Comparison of ENCODE assay signal across 8 cellular contexts in genomic region chr15:42275780-42276395, GRCh38. TPM values are rescaled to one million over a fixed set of nuclear protein-coding genes. Genes with fewer than 3 reads are reported as not detected.
A peak's percentile ranks its signal among the peaks of the same experiment; 100 is the strongest.
DNase-seq lines count a peak whose midpoint lies in the region; ATAC-seq, FAIRE-seq and TF ChIP-seq lines count a peak whose summit lies in the region.

No MANE protein-coding gene starts in this region.

- H2BK120ac ChIP-seq in H1 (replicated peaks; ENCODE audit: low read depth, low read length), result no peak overlapping the region

- POLR2A ChIA-PET in H1 (lab: Charles Lee; ENCODE audit: partially characterized antibody), result interaction anchor here (3.5 kb wide), 1 partner anchor 10 kb away, joined by 27 read pairs; no protein-coding TSS in a partner anchor

- H3K9me2 ChIP-seq in DOHH2 (replicated peaks; ENCODE audit: control insufficient read depth, low read length), result no peaks in the 10 kb centered on the region

- peaks cover 48% of the 10 kb centered on the region for H3K79me2 ChIP-seq in DOHH2 (ENCODE audit: control insufficient read depth, low read length)
- peaks cover 45% of the 10 kb centered on the region for H3K79me2 ChIP-seq in OCI-LY3 (ENCODE audit: low read length)
- H3K79me2 ChIP-seq in H1 (ENCODE audit: control insufficient read depth in 1 of 2, insufficient read depth in 2 of 2, low read length in 2 of 2), result peaks cover 0 to 20% of the 10 kb centered on the region in 2 experiments; a peak in 3 of 4 replicates
- H3K79me2 ChIP-seq in parathyroid adenoma, result no peaks in the 10 kb centered on the region

- H3K27me3 ChIP-seq in DOHH2 (ENCODE audit: control insufficient read depth, low read length) (no peaks in the 10 kb centered on the region), OCI-LY3 (ENCODE audit: low read depth, low read length) (no peaks in the 10 kb centered on the region), H1 (replicated peaks in 1 of 4; ENCODE audit: control insufficient read depth in 3 of 4, extremely low read depth in 1 of 4, insufficient read depth in 3 of 4, low read length in 3 of 4) (no peaks in the 10 kb centered on the region), parathyroid adenoma (ENCODE audit: control insufficient read depth, insufficient read depth, low read length) (no peaks in the 10 kb centered on the region)

- H3K27ac ChIP-seq in DOHH2 (ENCODE audit: low read depth, low read length) (no peak overlapping the region), OCI-LY3 (ENCODE audit: low read length) (peak overlapping the region; percentile 90), H1 (ENCODE audit: low read depth, low read length) (no peak overlapping the region), parathyroid adenoma (peak overlapping the region; percentile 96)

- peak overlapping the region; percentile 85 for H3K4me3 ChIP-seq in DOHH2 (ENCODE audit: low read length)
- peak overlapping the region; percentile 90 for H3K4me3 ChIP-seq in OCI-LY3 (ENCODE audit: low read length)
- H3K4me3 ChIP-seq in H1 (ENCODE audit: extremely low read depth in 1 of 4, insufficient read depth in 2 of 4, low read depth in 3 of 4, low read length in 4 of 4), result peak overlapping the region in 1 of 4 experiments; percentile 38; a peak in 3 of 8 replicates
- H3K4me3 ChIP-seq in parathyroid adenoma (ENCODE audit: low read depth, low read length), result no peak overlapping the region

- CTCF ChIA-PET in H1 (lab: Charles Lee; ENCODE audit: partially characterized antibody), result interaction anchor here (1.0 kb wide), 1 partner anchor 137 kb away, joined by 3 read pairs; no protein-coding TSS in a partner anchor

- no peak overlapping the region for H2AFZ ChIP-seq in OCI-LY3 (ENCODE audit: low read depth, low read length)
- H2AFZ ChIP-seq in H1 (ENCODE audit: low read length), result no peak overlapping the region
- peak overlapping the region; percentile 77 for H2AFZ ChIP-seq in parathyroid adenoma

- no peaks in the 10 kb centered on the region for H3K79me1 ChIP-seq in H1 (ENCODE audit: low read depth, low read length)

- H4K5ac ChIP-seq in H1 (ENCODE audit: insufficient read length, low read depth, low read length), result no peak overlapping the region

- H3K4ac ChIP-seq in H1 (replicated peaks; ENCODE audit: insufficient read length, low read depth, low read length), result no peak overlapping the region

- 46% methylated on average over 4 of the region's 4 CpGs; no CpG with 5 or more reads in 1 of the 2 experiments for WGBS in H1 (ENCODE audit: extremely low coverage in 1 of 2, insufficient coverage in 1 of 2, insufficient read length in 1 of 2, insufficient replicate concordance in 2 of 2, low coverage in 1 of 2, low lambda C conversion rate in 2 of 2, missing lambda C conversion rate in 1 of 2), 2 experiments

- TF ChIP-seq EP300 in H1 (IDR thresholded peaks at IDR 0.05; ENCODE audit: borderline replicate concordance in 1 of 2, low read depth in 2 of 2, low read length in 2 of 2), result no peak

- no peak for FAIRE-seq in H1 (lab: Jason Lieb, UNC)

- no peak for TF ChIP-seq POLR2A in H1 (IDR thresholded peaks at IDR 0.05; ENCODE audit: control extremely low read depth in 1 of 2, low read depth in 2 of 2, low read length in 2 of 2)

- TF ChIP-seq CTCF in DOHH2 (IDR thresholded peaks at IDR 0.05; ENCODE audit: low read depth, low read length, poor library complexity, severe bottlenecking), result no peak
- TF ChIP-seq CTCF in OCI-LY3 (IDR thresholded peaks at IDR 0.05; ENCODE audit: low read depth, low read length), result no peak
- no peak for TF ChIP-seq CTCF in H1 (IDR thresholded peaks at IDR 0.05; ENCODE audit: control extremely low read depth in 1 of 3, insufficient read depth in 1 of 3, low read depth in 1 of 3, low read length in 3 of 3)
- no peak for TF ChIP-seq CTCF in parathyroid adenoma (IDR thresholded peaks at IDR 0.05)
- no peak for TF ChIP-seq CTCF in GM20000 (IDR thresholded peaks at IDR 0.05; ENCODE audit: extremely low read depth, missing control alignments)

- H3K23ac ChIP-seq in H1 (ENCODE audit: insufficient read length), result no peak overlapping the region

- H4K20me1 ChIP-seq in DOHH2 (ENCODE audit: control insufficient read depth, insufficient read depth, low read depth, low read length) (no peaks in the 10 kb centered on the region), OCI-LY3 (ENCODE audit: insufficient read depth, low read length) (no peaks in the 10 kb centered on the region; the same call in 1 of the 2 replicates), H1 (replicated peaks in 1 of 2; ENCODE audit: control insufficient read depth in 1 of 2, insufficient read depth in 2 of 2, low read length in 2 of 2) (peaks cover 0 to 1% of the 10 kb centered on the region in 2 experiments)

- H2BK15ac ChIP-seq in H1 (ENCODE audit: low read length), result no peak overlapping the region

- H3K4me1 ChIP-seq in DOHH2 (ENCODE audit: control insufficient read depth, low read length), result peaks cover 35% of the 10 kb centered on the region
- H3K4me1 ChIP-seq in OCI-LY3 (ENCODE audit: low read length), result peaks cover 23% of the 10 kb centered on the region
- H3K4me1 ChIP-seq in H1 (replicated peaks in 1 of 4; ENCODE audit: control insufficient read depth in 3 of 4, insufficient read depth in 4 of 4, low read length in 3 of 4), result peaks cover 0 to 10% (median 3%) of the 10 kb centered on the region in 4 experiments; a peak in 3 of 7 replicates
- H3K4me1 ChIP-seq in parathyroid adenoma, result peaks cover 15% of the 10 kb centered on the region

- ATAC-seq in HG02884 (IDR thresholded peaks at IDR 0.05; ENCODE audit: unreplicated experiment) (no peak), GM19397 (IDR thresholded peaks at IDR 0.05; ENCODE audit: unreplicated experiment) (no peak)

- no peak overlapping the region for H4K8ac ChIP-seq in H1 (ENCODE audit: extremely low read depth, insufficient read depth, low read length)

- H3K4me2 ChIP-seq in DOHH2 (ENCODE audit: low read length) (peak overlapping the region; percentile 70), OCI-LY3 (ENCODE audit: low read length) (peak overlapping the region; percentile 81), H1 (ENCODE audit: insufficient read depth in 1 of 2, low read depth in 2 of 2, low read length in 2 of 2) (peak overlapping the region; percentile 12 to 80; a peak in 2 of 4 replicates), parathyroid adenoma (ENCODE audit: low read length) (no peak overlapping the region)

- no peak overlapping the region for H3K14ac ChIP-seq in H1 (ENCODE audit: insufficient read length)

- peaks cover 20% of the 10 kb centered on the region for H3K36me3 ChIP-seq in DOHH2 (ENCODE audit: control insufficient read depth, low read length)
- peaks cover 19% of the 10 kb centered on the region for H3K36me3 ChIP-seq in OCI-LY3 (replicated peaks; ENCODE audit: low read depth, low read length)
- peaks cover 0 to 3% (median 2%) of the 10 kb centered on the region in 4 experiments; a peak in 4 of 8 replicates for H3K36me3 ChIP-seq in H1 (ENCODE audit: control insufficient read depth in 2 of 4, insufficient read depth in 4 of 4, low read length in 3 of 4)
- no peaks in the 10 kb centered on the region for H3K36me3 ChIP-seq in parathyroid adenoma (ENCODE audit: control insufficient read depth, insufficient read depth, low read length)

- peak overlapping the region; percentile 93 for H3K9ac ChIP-seq in OCI-LY3 (ENCODE audit: low read length)
- no peak overlapping the region; a peak in 1 of 7 replicates for H3K9ac ChIP-seq in H1 (replicated peaks in 1 of 4; ENCODE audit: extremely low read depth in 1 of 4, low read depth in 3 of 4, low read length in 3 of 4)
- no peak overlapping the region for H3K9ac ChIP-seq in parathyroid adenoma

- no peak overlapping the region for H2BK5ac ChIP-seq in H1 (ENCODE audit: low read depth, low read length)

- no peak overlapping the region for H2AK5ac ChIP-seq in H1 (ENCODE audit: low read depth, low read length)

- no peak overlapping the region for H2BK20ac ChIP-seq in H1 (ENCODE audit: low read length)

- H3K18ac ChIP-seq in H1 (ENCODE audit: extremely low read depth, low read length), result no peak overlapping the region

- H3K56ac ChIP-seq in H1 (replicated peaks; ENCODE audit: insufficient read length, low read depth, low read length), result no peak overlapping the region

- H4K91ac ChIP-seq in H1 (replicated peaks; ENCODE audit: insufficient read length, low read length), result no peak overlapping the region

- H3F3A ChIP-seq in DOHH2 (ENCODE audit: control insufficient read depth, insufficient read depth), result no peaks in the 10 kb centered on the region

- TF ChIP-seq RAD21 in H1 (IDR thresholded peaks at IDR 0.05 in 1 of 2, conservative IDR thresholded peaks at IDR 0.05 in 1 of 2; ENCODE audit: low read depth in 2 of 2, low read length in 2 of 2), result no peak

- DNase-seq in H1 (ENCODE audit: low read depth in 1 of 2, low spot score in 2 of 2) (no peak), AG08396 (ENCODE audit: low spot score) (no peak), GM20000 (ENCODE audit: low spot score) (no peak)

- no peak overlapping the region for H2BK12ac ChIP-seq in H1 (ENCODE audit: low read depth, low read length)

- H3K23me2 ChIP-seq in H1 (ENCODE audit: low read depth, low read length), result peaks cover 6% of the 10 kb centered on the region

- H3K9me3 ChIP-seq in DOHH2 (ENCODE audit: control insufficient read depth, insufficient read depth, low read length), result no peaks in the 10 kb centered on the region
- H3K9me3 ChIP-seq in OCI-LY3 (ENCODE audit: insufficient read depth, low read length), result no peaks in the 10 kb centered on the region
- H3K9me3 ChIP-seq in H1 (ENCODE audit: insufficient read depth in 2 of 2, low read depth in 1 of 2, low read length in 1 of 2), result no peaks in the 10 kb centered on the region
- H3K9me3 ChIP-seq in parathyroid adenoma (ENCODE audit: control insufficient read depth, low read length), result no peaks in the 10 kb centered on the region

RNA-seq across cellular contexts. Expression of gene TMEM87A, which starts 2.7 kb away (rescaled TPM):
- total RNA-seq in H1 (2021; fragmentation: NEBNext Ultra II Directional; extraction: Animal tissue kit (Norgen Biotek cat#: 25700)), result 32.9 and 33.1 TPM in 2 replicates
- 11.0 and 15.2 TPM in 2 replicates for polyA plus RNA-seq in H1 (2011; rRNA removed)
- polyA plus RNA-seq in H1 (2011; cell fraction: cytosol; rRNA removed), result 16.5 TPM
- polyA plus RNA-seq in H1 (2011; cell fraction: nucleus; rRNA removed), result 11.0 TPM
- 18.8 to 23.9 TPM (median 21.1 TPM) in 4 replicates for polyA plus RNA-seq in H1 (2012, experiment 1 of 2)
- 2.2 TPM for polyA plus RNA-seq in H1 (2012, experiment 2 of 2)
- polyA plus RNA-seq in H1 (2013, experiment 1 of 2), result 78.8 TPM
- polyA plus RNA-seq in H1 (2013, experiment 2 of 2), result 78.8 TPM
- 20.2 and 26.1 TPM in 2 replicates for polyA minus RNA-seq in H1 (2011; rRNA and poly(A)+ RNA removed)
- 19.7 TPM for polyA minus RNA-seq in H1 (2011; cell fraction: cytosol; rRNA and poly(A)+ RNA removed)
- polyA minus RNA-seq in H1 (2011; cell fraction: nucleus; rRNA and poly(A)+ RNA removed), result 25.4 TPM

RNA-seq across cellular contexts. Expression of gene GANC, which starts 2.9 kb away (rescaled TPM):
- total RNA-seq in H1 (2021; fragmentation: NEBNext Ultra II Directional; extraction: Animal tissue kit (Norgen Biotek cat#: 25700)), result 11.8 and 14.4 TPM in 2 replicates
- 6.5 and 6.8 TPM in 2 replicates for polyA plus RNA-seq in H1 (2011; rRNA removed)
- 8.1 TPM for polyA plus RNA-seq in H1 (2011; cell fraction: cytosol; rRNA removed)
- 16.5 TPM for polyA plus RNA-seq in H1 (2011; cell fraction: nucleus; rRNA removed)
- polyA plus RNA-seq in H1 (2012, experiment 1 of 2), result 9.5 to 18.6 TPM (median 13.1 TPM) in 4 replicates
- polyA plus RNA-seq in H1 (2012, experiment 2 of 2), result 2.5 TPM
- polyA plus RNA-seq in H1 (2013, experiment 1 of 2), result 8.9 TPM
- polyA plus RNA-seq in H1 (2013, experiment 2 of 2), result 7.8 TPM
- 12.5 and 18.1 TPM in 2 replicates for polyA minus RNA-seq in H1 (2011; rRNA and poly(A)+ RNA removed)
- 8.1 TPM for polyA minus RNA-seq in H1 (2011; cell fraction: cytosol; rRNA and poly(A)+ RNA removed)
- polyA minus RNA-seq in H1 (2011; cell fraction: nucleus; rRNA and poly(A)+ RNA removed), result 31.6 TPM

Comparison
In these comparisons a context has a peak if more than half of its experiments do, and no peak if none do; other contexts are left out.
1. H3K27ac ChIP-seq: peak in OCI-LY3 (single experiment) and parathyroid adenoma (single experiment); none in DOHH2 (single experiment) and H1 (single experiment).